10 cellular contexts compared by ENCODE assay signal in genomic region chr2:120305296-120305695, GRCh38. TPM values are rescaled to one million over a fixed set of nuclear protein-coding genes. Genes with fewer than 3 reads are reported as not detected.
DNase-seq lines count a peak whose midpoint lies in the region; FAIRE-seq and TF ChIP-seq lines count a peak whose summit lies in the region.
"Had no signal": no experiment of that assay in that cellular context is flagged by ENCODE, and none has a peak within 500 bp of the region (broad histone marks: within the 10 kb centered on the region; RNA-seq: fewer than 3 reads in every experiment).

No MANE protein-coding gene starts in this region.

- no peak overlapping the region for H3K14ac ChIP-seq in H1 (ENCODE audit: insufficient read length)

- H3K36me3 ChIP-seq in H1 (ENCODE audit: control insufficient read depth in 2 of 4, insufficient read depth in 4 of 4, low read length in 3 of 4) (no peaks in the 10 kb centered on the region), neutrophil (peaks cover 49% of the 10 kb centered on the region)
- H3K36me3 ChIP-seq: vagina had no signal

- H2BK5ac ChIP-seq in H1 (ENCODE audit: low read depth, low read length): no peak overlapping the region

- no peak for FAIRE-seq in H1 (lab: Jason Lieb, UNC)

- TF ChIP-seq RAD21 in H1 (IDR thresholded peaks at IDR 0.05 in 1 of 2, conservative IDR thresholded peaks at IDR 0.05 in 1 of 2; ENCODE audit: low read depth in 2 of 2, low read length in 2 of 2): peak; percentile 39 to 56; a peak in 3 of 4 replicates

- H2AFZ ChIP-seq in H1 (ENCODE audit: low read length): no peak overlapping the region

- CTCF ChIA-PET in H1 (lab: Charles Lee; ENCODE audit: partially characterized antibody): interaction anchor here (0.6 to 9.4 kb wide), 21 partner anchors 9 to 965 kb away, joined by 3 to 75 read pairs (median 3); no protein-coding TSS in a partner anchor

- H3K79me1 ChIP-seq in H1 (ENCODE audit: low read depth, low read length): no peaks in the 10 kb centered on the region

- no peak overlapping the region for H2BK15ac ChIP-seq in H1 (ENCODE audit: low read length)

- H4K5ac ChIP-seq in H1 (ENCODE audit: insufficient read length, low read depth, low read length): no peak overlapping the region

- no peak for TF ChIP-seq EP300 in H1 (IDR thresholded peaks at IDR 0.05; ENCODE audit: borderline replicate concordance in 1 of 2, low read depth in 2 of 2, low read length in 2 of 2)

- no peak overlapping the region for H3K4me3 ChIP-seq in GM12865 (ENCODE audit: low read depth, low read length)
- no peak overlapping the region for H3K4me3 ChIP-seq in H1 (ENCODE audit: extremely low read depth in 1 of 4, insufficient read depth in 2 of 4, low read depth in 3 of 4, low read length in 4 of 4)
- no peak overlapping the region for H3K4me3 ChIP-seq in neutrophil (ENCODE audit: low read depth in 1 of 2, low read length in 1 of 2)
- H3K4me3 ChIP-seq: vagina had no signal

- TF ChIP-seq POLR2A in H1 (IDR thresholded peaks at IDR 0.05; ENCODE audit: control extremely low read depth in 1 of 2, low read depth in 2 of 2, low read length in 2 of 2): no peak

- H3K4me1 ChIP-seq in H1 (replicated peaks in 1 of 4; ENCODE audit: control insufficient read depth in 3 of 4, insufficient read depth in 4 of 4, low read length in 3 of 4) (peaks cover 0 to 3% (median 0%) of the 10 kb centered on the region in 4 experiments; a peak in 3 of 7 replicates), neutrophil (ENCODE audit: control insufficient read depth in 1 of 2, insufficient read depth in 1 of 2, low read depth in 1 of 2, low read length in 1 of 2) (peaks cover 10 to 14% of the 10 kb centered on the region in 2 experiments)
- H3K4me1 ChIP-seq: vagina had no signal

- H3K18ac ChIP-seq in H1 (ENCODE audit: extremely low read depth, low read length): no peak overlapping the region

- H4K8ac ChIP-seq in H1 (ENCODE audit: extremely low read depth, insufficient read depth, low read length): no peak overlapping the region

- no peak overlapping the region for H3K56ac ChIP-seq in H1 (replicated peaks; ENCODE audit: insufficient read length, low read depth, low read length)

- no peak overlapping the region for H4K91ac ChIP-seq in H1 (replicated peaks; ENCODE audit: insufficient read length, low read length)

- no peak overlapping the region for H2BK120ac ChIP-seq in H1 (replicated peaks; ENCODE audit: low read depth, low read length)

- H3K23ac ChIP-seq in H1 (ENCODE audit: insufficient read length): no peak overlapping the region

- POLR2A ChIA-PET in H1 (lab: Charles Lee; ENCODE audit: partially characterized antibody): no interaction called here

- no peak overlapping the region for H3K27ac ChIP-seq in H1 (ENCODE audit: low read depth, low read length)
- peak overlapping the region; percentile 76 for H3K27ac ChIP-seq in neutrophil
- H3K27ac ChIP-seq: vagina had no signal

- H3K27me3 ChIP-seq in H1 (replicated peaks in 1 of 4; ENCODE audit: control insufficient read depth in 3 of 4, extremely low read depth in 1 of 4, insufficient read depth in 3 of 4, low read length in 3 of 4) (peaks cover 0 to 8% (median 2%) of the 10 kb centered on the region in 4 experiments; a peak in 2 of 7 replicates), neutrophil (no peaks in the 10 kb centered on the region)
- H3K27me3 ChIP-seq: vagina had no signal

- peaks cover 0 to 2% of the 10 kb centered on the region in 2 experiments for H4K20me1 ChIP-seq in H1 (replicated peaks in 1 of 2; ENCODE audit: control insufficient read depth in 1 of 2, insufficient read depth in 2 of 2, low read length in 2 of 2)

- H3K79me2 ChIP-seq in H1 (ENCODE audit: control insufficient read depth in 1 of 2, insufficient read depth in 2 of 2, low read length in 2 of 2): no peaks in the 10 kb centered on the region

- H3K23me2 ChIP-seq in H1 (ENCODE audit: low read depth, low read length): no peaks in the 10 kb centered on the region

- 87% methylated on average over 6 of the region's 6 CpGs; no CpG with 5 or more reads in 1 of the 2 experiments for WGBS in H1 (ENCODE audit: extremely low coverage in 1 of 2, insufficient coverage in 1 of 2, insufficient read length in 1 of 2, insufficient replicate concordance in 2 of 2, low coverage in 1 of 2, low lambda C conversion rate in 2 of 2, missing lambda C conversion rate in 1 of 2), 2 experiments

- peak; percentile 22 for DNase-seq in GM12865 (ENCODE audit: low read depth)
- peak; percentile 84 to 87 for DNase-seq in NCI-H526 (lab: John Stamatoyannopoulos, UW)
- DNase-seq in H1 (ENCODE audit: low read depth in 1 of 2, low spot score in 2 of 2): no peak
- no peak for DNase-seq in EL
- no peak for DNase-seq in activated naive CD4-positive, alpha-beta T cell treated with anti-CD3 and anti-CD28 coated beads, Interleukin-2, amount 50 U/mL, for 16 hours
- DNase-seq in AG08395 (ENCODE audit: low spot score): no peak
- DNase-seq: activated naive CD4-positive, alpha-beta T cell treated with Interleukin-2 at 50 U/mL for 16 hours; stimulated activated CD4-positive, alpha-beta T cell treated with anti-CD3 and anti-CD28 coated beads, Interleukin-1b, Interleukin-23, amount 100 ng/mL, for 48 hours had no signal

- H2AK5ac ChIP-seq in H1 (ENCODE audit: low read depth, low read length): no peak overlapping the region

- no peak overlapping the region for H3K9ac ChIP-seq in H1 (replicated peaks in 1 of 4; ENCODE audit: extremely low read depth in 1 of 4, low read depth in 3 of 4, low read length in 3 of 4)

- no peak overlapping the region for H2BK20ac ChIP-seq in H1 (ENCODE audit: low read length)

- H3K9me3 ChIP-seq in H1 (ENCODE audit: insufficient read depth in 2 of 2, low read depth in 1 of 2, low read length in 1 of 2): no peaks in the 10 kb centered on the region
- no peaks in the 10 kb centered on the region for H3K9me3 ChIP-seq in neutrophil
- H3K9me3 ChIP-seq: vagina had no signal

- TF ChIP-seq CTCF in GM12865 (IDR thresholded peaks at IDR 0.05; ENCODE audit: insufficient read depth, low read depth, low read length, missing control alignments) (peak; percentile 19), H1 (IDR thresholded peaks at IDR 0.05; ENCODE audit: control extremely low read depth in 1 of 3, insufficient read depth in 1 of 3, low read depth in 1 of 3, low read length in 3 of 3) (peak; percentile 34 to 43 (median 36)), neutrophil (IDR thresholded peaks at IDR 0.05) (no peak)

- H3K4ac ChIP-seq in H1 (replicated peaks; ENCODE audit: insufficient read length, low read depth, low read length): no peak overlapping the region

- no peak overlapping the region for H2BK12ac ChIP-seq in H1 (ENCODE audit: low read depth, low read length)

- no peak overlapping the region for H3K4me2 ChIP-seq in H1 (ENCODE audit: insufficient read depth in 1 of 2, low read depth in 2 of 2, low read length in 2 of 2)

TF ChIP-seq in H1, 55 proteins besides CTCF, POLR2A, EP300 and RAD21:
- no peak for TF ChIP-seq TAF7 (optimal IDR thresholded peaks at IDR 0.05; ENCODE audit: borderline replicate concordance, low read depth, low read length)

RNA-seq across cellular contexts. Expression of gene INHBB, which starts 40.6 kb away (rescaled TPM):
- 0.23 and 0.30 TPM in 2 replicates for total RNA-seq in H1 (2021; fragmentation: NEBNext Ultra II Directional; extraction: Animal tissue kit (Norgen Biotek cat#: 25700))
- 0.24 and 0.32 TPM in 2 replicates for polyA plus RNA-seq in H1 (2011; rRNA removed)
- 0.25 TPM for polyA plus RNA-seq in H1 (2011; cell fraction: cytosol; rRNA removed)
- polyA plus RNA-seq in H1 (2011; cell fraction: nucleus; rRNA removed): 0.44 TPM
- polyA plus RNA-seq in H1 (2012, experiment 1 of 2): 0.27 to 0.51 TPM (median 0.42 TPM) in 4 replicates
- polyA plus RNA-seq in H1 (2012, experiment 2 of 2): 0.31 TPM
- 0.10 TPM for polyA plus RNA-seq in H1 (2013, experiment 1 of 2)
- 0.15 TPM for polyA plus RNA-seq in H1 (2013, experiment 2 of 2)
- polyA minus RNA-seq in H1 (2011; rRNA and poly(A)+ RNA removed): 0.19 and 0.46 TPM in 2 replicates
- 0.44 TPM for polyA minus RNA-seq in H1 (2011; cell fraction: cytosol; rRNA and poly(A)+ RNA removed)
- polyA minus RNA-seq in H1 (2011; cell fraction: nucleus; rRNA and poly(A)+ RNA removed): 0.50 TPM

RNA-seq across cellular contexts. Expression of gene RALB, which starts 52.6 kb away (rescaled TPM):
- 16.6 and 18.2 TPM in 2 replicates for total RNA-seq in H1 (2021; fragmentation: NEBNext Ultra II Directional; extraction: Animal tissue kit (Norgen Biotek cat#: 25700))
- polyA plus RNA-seq in H1 (2011; rRNA removed): 8.9 and 12.0 TPM in 2 replicates
- 15.1 TPM for polyA plus RNA-seq in H1 (2011; cell fraction: cytosol; rRNA removed)
- polyA plus RNA-seq in H1 (2011; cell fraction: nucleus; rRNA removed): 4.6 TPM
- 13.5 to 22.6 TPM (median 16.4 TPM) in 4 replicates for polyA plus RNA-seq in H1 (2012, experiment 1 of 2)
- polyA plus RNA-seq in H1 (2012, experiment 2 of 2): 4.7 TPM
- polyA plus RNA-seq in H1 (2013, experiment 1 of 2): 13.1 TPM
- polyA plus RNA-seq in H1 (2013, experiment 2 of 2): 14.6 TPM
- polyA minus RNA-seq in H1 (2011; rRNA and poly(A)+ RNA removed): 5.5 and 6.5 TPM in 2 replicates
- 5.9 TPM for polyA minus RNA-seq in H1 (2011; cell fraction: cytosol; rRNA and poly(A)+ RNA removed)
- polyA minus RNA-seq in H1 (2011; cell fraction: nucleus; rRNA and poly(A)+ RNA removed): 3.3 TPM

Comparison
In these comparisons a context has a peak if more than half of its experiments do, and no peak if none do; other contexts are left out.
1. DNase-seq: peak in GM12865 (single experiment) and NCI-H526 (2 of 2); none in H1 (0 of 2), EL (single experiment), activated naive CD4-positive, alpha-beta T cell treated with anti-CD3 and anti-CD28 coated beads, Interleukin-2, amount 50 U/mL, for 16 hours (single experiment) and AG08395 (single experiment).